ENCODE assay signal across 26 cellular contexts in the genomic region with DNA sequence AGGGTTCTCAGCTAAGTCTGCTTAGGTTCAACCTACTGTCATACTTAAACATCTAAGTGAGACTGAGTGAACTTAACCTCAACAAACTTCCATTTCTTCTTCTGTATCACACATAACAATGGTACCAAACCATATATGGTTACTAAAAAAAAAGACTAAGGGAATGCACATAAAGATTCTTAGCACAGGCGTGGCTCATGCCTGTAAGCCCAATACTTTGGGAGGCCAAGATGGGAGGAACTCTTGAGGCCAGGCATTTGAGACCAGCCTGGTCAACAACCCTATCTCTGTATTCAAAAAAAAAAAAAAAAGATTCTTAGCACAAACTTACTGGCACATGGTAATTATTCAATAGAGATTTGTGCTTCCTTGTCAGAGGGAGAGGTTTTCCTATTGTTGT. TPM values are rescaled to one million over a fixed set of nuclear protein-coding genes. Genes with fewer than 3 reads are reported as not detected.
DNase-seq lines count a peak whose midpoint lies in the region; ATAC-seq, FAIRE-seq and TF ChIP-seq lines count a peak whose summit lies in the region.
"Had no signal": no experiment of that assay in that cellular context is flagged by ENCODE, and none has a peak within 500 bp of the region (broad histone marks: within the 10 kb centered on the region; RNA-seq: fewer than 3 reads in every experiment).

No MANE protein-coding gene starts in this region.

- no peak for TF ChIP-seq RAD21 in A549 (conservative IDR thresholded peaks at IDR 0.05 in 1 of 2, IDR thresholded peaks at IDR 0.05 in 1 of 2)

- H3K4me1 Mint-ChIP-seq in immature natural killer cell: peaks cover 32 to 75% of the 10 kb centered on the region in 2 donors

- no peak for TF ChIP-seq EP300 in A549 (IDR thresholded peaks at IDR 0.05)

- H3K27ac Mint-ChIP-seq in immature natural killer cell: peak overlapping the region in 4 of 6 donors; percentile 17 to 70 (median 52)
- H3K27ac Mint-ChIP-seq: activated naive CD4-positive, alpha-beta T cell treated with anti-CD3 and anti-CD28 coated beads, Interleukin-2, amount 50 U/mL, for 24 hours had no signal

- peaks cover 14% of the 10 kb centered on the region; the same call in 1 of the 2 replicates for H3F3A ChIP-seq in PC-9 (ENCODE audit: insufficient read depth, low read depth)

- ATAC-seq in A549 (peak in 1 of 2 experiments; percentile 24; a peak in 1 of 6 replicates), lower lobe of right lung (no peak)
- ATAC-seq: naive thymus-derived CD8-positive, alpha-beta T cell had no signal

- DNase-seq in A549 (ENCODE audit: low read depth in 1 of 2, low spot score in 1 of 2): peak in 1 of 2 experiments; percentile 35
- DNase-seq in H54 (ENCODE audit: insufficient read length, low spot score): no peak
- DNase-seq in PC-9: peak; percentile 6 to 46
- DNase-seq in immature natural killer cell: no peak
- no peak for DNase-seq in tibial artery
- DNase-seq in lower lobe of right lung: no peak
- no peak for DNase-seq in GM03348 (ENCODE audit: low spot score)
- DNase-seq in NCI-H187 treated with DMSO at 0.1 percent for 48 hours (lab: John Stamatoyannopoulos, UW): no peak
- DNase-seq: activated CD4-positive, CD25-positive, alpha-beta regulatory T cell; central memory CD4-positive, alpha-beta T cell; DMS53; GDM1; Kasumi-1; left lung; naive thymus-derived CD8-positive, alpha-beta T cell; NCI-H1694; NCI-H2171; NCI-H524 treated with DMSO at 0.1 percent for 48 hours; ovary; SHP77; stimulated activated CD4-positive, alpha-beta T cell treated with anti-CD3 and anti-CD28 coated beads, Interleukin-1b, Interleukin-23, amount 100 ng/mL, for 48 hours; stomach had no signal

- TF ChIP-seq POLR2A in A549 (IDR thresholded peaks at IDR 0.05; ENCODE audit: low read length) (no peak), H54 (IDR thresholded peaks at IDR 0.05; ENCODE audit: low read depth, low read length) (no peak)

- H3K79me2 ChIP-seq in PC-9 (ENCODE audit: low read depth): 0 out of 2 replicates have a peak, but pooled peaks cover 8% of the 10 kb centered on the region

- H3K4me1 ChIP-seq in A549 (peaks cover 15% of the 10 kb centered on the region; the same call in 2 of the 3 replicates), PC-9 (replicated peaks; ENCODE audit: insufficient read depth) (peaks cover 35% of the 10 kb centered on the region), tibial artery (no peaks in the 10 kb centered on the region), lower lobe of right lung (peaks cover 10% of the 10 kb centered on the region)

- H3K4me2 ChIP-seq in A549: peak overlapping the region; percentile 47; the same call in 2 of the 3 replicates
- no peak overlapping the region for H3K4me2 ChIP-seq in PC-9
- H3K4me2 ChIP-seq: smooth muscle cell had no signal

- WGBS in A549 (ENCODE audit: missing lambda C conversion rate): 73% methylated on average over 1 of the region's 1 CpG

- H3K27ac ChIP-seq in A549: no peak overlapping the region
- 0 out of 2 replicates have a peak overlapping the region, but pooled peaks have one; percentile 1 for H3K27ac ChIP-seq in PC-9
- H3K27ac ChIP-seq in tibial artery: no peak overlapping the region
- no peak overlapping the region for H3K27ac ChIP-seq in lower lobe of right lung
- H3K27ac ChIP-seq: ovary, stomach, thyroid gland had no signal

- H3K27me3 Mint-ChIP-seq in immature natural killer cell (ENCODE audit: low read depth in 3 of 3): peaks cover 0 to 1% (median 0%) of the 10 kb centered on the region in 3 donors
- H3K27me3 Mint-ChIP-seq: activated naive CD4-positive, alpha-beta T cell treated with anti-CD3 and anti-CD28 coated beads, Interleukin-2, amount 50 U/mL, for 24 hours; naive thymus-derived CD8-positive, alpha-beta T cell had no signal

- no peak overlapping the region for H3K4me3 Mint-ChIP-seq in immature natural killer cell
- H3K4me3 Mint-ChIP-seq: activated naive CD4-positive, alpha-beta T cell treated with anti-CD3 and anti-CD28 coated beads, Interleukin-2, amount 50 U/mL, for 24 hours; naive thymus-derived CD8-positive, alpha-beta T cell had no signal

- POLR2A ChIA-PET in A549 (lab: Yijun Ruan, JAX): no interaction called here
- POLR2A ChIA-PET in PC-9 (lab: Charles Lee; ENCODE audit: unreplicated experiment): interaction anchor here (0.7 kb wide), 1 partner anchor 922 kb away, joined by 8 read pairs; no protein-coding TSS in a partner anchor

- no peaks in the 10 kb centered on the region for H3K9me3 Mint-ChIP-seq in immature natural killer cell
- H3K9me3 Mint-ChIP-seq: activated naive CD4-positive, alpha-beta T cell treated with anti-CD3 and anti-CD28 coated beads, Interleukin-2, amount 50 U/mL, for 24 hours; naive thymus-derived CD8-positive, alpha-beta T cell had no signal

- no peak for TF ChIP-seq CTCF in A549 (IDR thresholded peaks at IDR 0.05)
- TF ChIP-seq CTCF in PC-9 (conservative IDR thresholded peaks at IDR 0.05): no peak
- TF ChIP-seq CTCF in tibial artery (IDR thresholded peaks at IDR 0.05): no peak
- TF ChIP-seq CTCF in lower lobe of right lung (IDR thresholded peaks at IDR 0.05): no peak

- H3K36me3 ChIP-seq in PC-9 (ENCODE audit: low read depth) (peaks cover 11% of the 10 kb centered on the region; the same call in 1 of the 2 replicates), tibial artery (no peaks in the 10 kb centered on the region), lower lobe of right lung (peaks cover 19% of the 10 kb centered on the region)
- H3K36me3 ChIP-seq: ovary, thyroid gland had no signal

- H3K36me3 Mint-ChIP-seq in immature natural killer cell: peaks cover 0 to 5% (median 0%) of the 10 kb centered on the region in 3 donors

- intact Hi-C loops in PC-9 (cut with micrococcal nuclease; ENCODE audit: unreplicated experiment) (loop anchor here (5.0 kb wide), 1 partner anchor 57 kb away; the partner anchor contains the start of gene ACAP2), tibial artery (cut with DNase I; ENCODE audit: low total_unique reads) (no loop called here), lower lobe of right lung (cut with DNase I) (no loop called here)

- H4K20me1 ChIP-seq in PC-9 (ENCODE audit: insufficient read depth): no peaks in the 10 kb centered on the region; the same call in 1 of the 2 replicates

- FAIRE-seq in A549 (lab: Jason Lieb, UNC) (no peak), H54 (lab: Jason Lieb, UNC) (peak; percentile 61)
- FAIRE-seq: islet of Langerhans had no signal

- CTCF ChIA-PET in A549 (lab: Yijun Ruan, JAX) (no interaction called here), PC-9 (lab: Charles Lee) (no interaction called here)

- H3K9me2 ChIP-seq in PC-9 (ENCODE audit: insufficient read depth): no peaks in the 10 kb centered on the region

- H3K27me3 ChIP-seq in PC-9 (ENCODE audit: insufficient read depth, low read depth) (no peaks in the 10 kb centered on the region), tibial artery (no peaks in the 10 kb centered on the region), lower lobe of right lung (ENCODE audit: low read depth) (no peaks in the 10 kb centered on the region)
- H3K27me3 ChIP-seq: left lung, ovary, stomach, thyroid gland had no signal

- H3K9me3 ChIP-seq in A549: no peaks in the 10 kb centered on the region
- H3K9me3 ChIP-seq in PC-9 (ENCODE audit: insufficient read depth, low read depth): no peaks in the 10 kb centered on the region
- H3K9me3 ChIP-seq in tibial artery: no peaks in the 10 kb centered on the region
- H3K9me3 ChIP-seq in lower lobe of right lung: no peaks in the 10 kb centered on the region
- H3K9me3 ChIP-seq: left lung, ovary, stomach, thyroid gland had no signal

- H2AFZ ChIP-seq in PC-9: no peak overlapping the region

- no TSS peak for BruUV-seq in PC-9 (replicated peaks; lab: Mats Ljungman, UMichigan)

- H3K4me3 ChIP-seq in A549 (no peak overlapping the region), PC-9 (no peak overlapping the region), tibial artery (no peak overlapping the region), lower lobe of right lung (no peak overlapping the region)
- H3K4me3 ChIP-seq: left lung, ovary, smooth muscle cell, stomach, thyroid gland had no signal

TF ChIP-seq in A549, 52 proteins besides CTCF, POLR2A, EP300 and RAD21:
- TF ChIP-seq KDM1A (IDR thresholded peaks at IDR 0.05; ENCODE audit: low read depth): no peak
TF ChIP-seq in A549: peak in this region for 0.

RNA-seq across cellular contexts. Expression of gene ACAP2, which starts 57.9 kb away (rescaled TPM):
- polyA plus RNA-seq in A549 (2011; rRNA removed) (18.7 and 26.0 TPM in 2 replicates), A549 (2017; fragmentation: RNase III; extraction: RNeasy Plus Mini Kit Qiagen cat#74134 plus additional on column Dnase treatment) (7.8 to 7.9 TPM (median 7.9 TPM) in 3 replicates), immature natural killer cell (10 to 100 TPM; 41.0 to 74.1 (median 53.0) TPM)
- polyA plus RNA-seq in A549 (2012; cell fraction: cytosol; rRNA removed): 3.0 and 3.1 TPM in 2 replicates
- 2.6 and 3.3 TPM in 2 replicates for polyA plus RNA-seq in A549 (2012; cell fraction: nucleus; rRNA removed)
- 23.2 and 23.4 TPM in 2 replicates for polyA minus RNA-seq in A549 (2011; rRNA and poly(A)+ RNA removed)
- total RNA-seq in PC-9 (2021) (67.9 and 71.0 TPM in 2 replicates), lower lobe of right lung (68.9 TPM)

Comparison
In these comparisons a context has a peak if more than half of its experiments do, and no peak if none do; other contexts are left out.
1. DNase-seq: peak in PC-9 (2 of 2); none in H54 (single experiment), immature natural killer cell (0 of 3), tibial artery (0 of 2), lower lobe of right lung (single experiment), GM03348 (single experiment) and NCI-H187 treated with DMSO at 0.1 percent for 48 hours (single experiment).